Comparison of ENCODE assay signal across 8 cellular contexts in the genomic region with DNA sequence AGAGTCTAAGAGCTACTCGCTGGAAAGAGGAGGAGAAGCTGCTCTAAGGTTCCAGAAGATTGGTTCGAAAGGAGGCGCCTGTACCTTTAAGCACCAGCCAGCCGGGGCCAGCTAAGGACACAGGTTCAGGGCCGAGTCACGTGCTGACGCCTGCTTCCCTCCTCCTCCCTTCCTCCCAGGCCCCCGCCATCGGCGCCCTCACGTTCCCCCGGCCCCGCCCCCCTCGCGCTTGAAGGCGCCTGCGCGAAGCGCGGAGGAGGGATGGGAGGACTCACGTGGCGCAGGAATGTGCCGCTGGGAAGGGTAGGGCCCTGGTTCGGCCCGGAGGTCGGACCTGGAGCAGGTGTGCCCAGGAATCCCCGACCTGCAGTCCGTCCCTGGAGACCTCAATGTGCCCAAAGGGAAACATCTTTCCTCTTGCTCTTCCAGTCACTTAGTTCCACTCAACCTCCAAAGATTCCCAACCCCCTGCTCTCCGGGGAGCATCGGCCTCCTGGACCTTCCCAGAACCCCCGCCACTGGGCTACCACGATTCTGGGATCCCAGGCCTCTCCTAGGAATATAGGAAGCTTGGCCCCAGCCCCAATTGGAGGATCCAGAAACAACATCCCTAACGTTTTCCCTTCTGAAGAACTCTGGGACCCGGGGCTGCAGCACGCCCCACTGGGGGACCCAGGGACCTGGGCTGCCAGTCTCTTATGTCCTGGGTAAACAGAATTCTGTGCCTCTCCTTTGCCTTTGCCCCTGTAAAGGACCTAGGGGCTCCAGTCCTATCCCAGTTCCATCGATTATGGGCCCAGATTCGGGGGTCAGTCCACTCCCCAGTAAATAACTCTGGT.
DNase-seq lines count a peak whose midpoint lies in the region; ATAC-seq and TF ChIP-seq lines count a peak whose summit lies in the region.

No MANE protein-coding gene starts in this region.

- no peak for TF ChIP-seq CTCF in cardiac fibroblast (IDR thresholded peaks at IDR 0.05; ENCODE audit: low read depth, low read length)

- peak; percentile 95 for DNase-seq in GM03348 (ENCODE audit: low spot score)
- peak; percentile 92 for DNase-seq in NCI-H345 (lab: John Stamatoyannopoulos, UW)
- DNase-seq in activated CD4-positive, CD25-positive, alpha-beta regulatory T cell (lab: John Stamatoyannopoulos, UW), result peak; percentile 81 to 85 (median 84)
- DNase-seq in cardiac fibroblast (ENCODE audit: low read depth in 2 of 2), result peak; percentile 95 to 98
- DNase-seq in iris pigment epithelial cell (ENCODE audit: low read depth), result peak; percentile 93
- peak; percentile 85 for DNase-seq in smooth muscle cell of the brain vasculature (ENCODE audit: low read depth, low spot score)

- ATAC-seq in HG03097 (IDR thresholded peaks at IDR 0.05; ENCODE audit: low FRiP score, unreplicated experiment) (peak; percentile 34), GM21786 (IDR thresholded peaks at IDR 0.05; ENCODE audit: unreplicated experiment) (no peak)

- peak overlapping the region in 1 of 2 donors; percentile 13 for H3K4me3 ChIP-seq in cardiac fibroblast (replicated peaks in 1 of 2; ENCODE audit: low read depth in 2 of 2, low read length in 2 of 2)
